Comparison of ENCODE assay signal across 9 cellular contexts in genomic region chr16:3131755-3132377, GRCh38. TPM values are rescaled to one million over a fixed set of nuclear protein-coding genes. Genes with fewer than 3 reads are reported as not detected.
DNase-seq lines count a peak whose midpoint lies in the region; ATAC-seq and TF ChIP-seq lines count a peak whose summit lies in the region.
"Had no signal": no experiment of that assay in that cellular context is flagged by ENCODE, and none has a peak within 500 bp of the region (broad histone marks: within the 10 kb centered on the region; RNA-seq: fewer than 3 reads in every experiment).

No MANE protein-coding gene starts in this region.

- TF ChIP-seq POLR2A in NB4 (IDR thresholded peaks at IDR 0.05; ENCODE audit: extremely low read depth, insufficient read length): no peak

- CTCF ChIA-PET in activated CD8-positive, alpha-beta T cell treated with anti-CD3 and anti-CD28 coated beads, Interleukin-2, amount 10 ng/mL, durations not matched to agents 7 days and 5 days (lab: Charles Lee): interaction anchor here (0.5 to 11.8 kb wide), 17 partner anchors 9 to 866 kb away, joined by 3 to 354 read pairs (median 6); partner anchors contain the start of genes IL32, ZNF263 and ZSCAN10

- H3K4me3 ChIP-seq in NB4 (ENCODE audit: low read depth, low read length): no peak overlapping the region

- POLR2A ChIA-PET in activated CD8-positive, alpha-beta T cell treated with anti-CD3 and anti-CD28 coated beads, Interleukin-2, amount 10 ng/mL, durations not matched to agents 7 days and 5 days (lab: Charles Lee): interaction anchor here (0.6 to 0.9 kb wide), 3 partner anchors 27 to 366 kb away, joined by 3 to 5 read pairs (median 3); no protein-coding TSS in a partner anchor

- peaks cover 11% of the 10 kb centered on the region for H3K4me1 ChIP-seq in foreskin keratinocyte

- H3K4me1 Mint-ChIP-seq in activated CD8-positive, alpha-beta T cell treated with anti-CD3 and anti-CD28 coated beads, Interleukin-2, amount 10 ng/mL, durations not matched to agents 7 days and 5 days (ENCODE audit: low read depth): peaks cover 54% of the 10 kb centered on the region

- DNase-seq in NCI-H2107 (lab: John Stamatoyannopoulos, UW) (peak; percentile 14), NCI-H2107 treated with DMSO at 0.1 percent for 48 hours (lab: John Stamatoyannopoulos, UW; ENCODE audit: unreplicated experiment) (no peak), NB4 (ENCODE audit: low read depth) (peak; percentile 67), foreskin keratinocyte (peak in 1 of 2 donors; percentile 9), dedifferentiated amniotic fluid mesenchymal stem cell (ENCODE audit: extremely low spot score) (no peak)
- peak; percentile 66 for DNase-seq in activated CD8-positive, alpha-beta T cell treated with anti-CD3 and anti-CD28 coated beads, Interleukin-2, amount 10 ng/mL, durations not matched to agents 7 days and 5 days
- peak; percentile 38 to 51 for DNase-seq in stimulated activated CD4-positive, alpha-beta T cell treated with anti-CD3 and anti-CD28 coated beads, Interleukin-4, amount 100 ng/mL, for 48 hours (ENCODE audit: low read depth in 2 of 2)

- peak overlapping the region; percentile 15 for H3K27ac Mint-ChIP-seq in activated CD8-positive, alpha-beta T cell treated with anti-CD3 and anti-CD28 coated beads, Interleukin-2, amount 10 ng/mL, durations not matched to agents 7 days and 5 days

- no peak overlapping the region for H3K4me3 Mint-ChIP-seq in activated CD8-positive, alpha-beta T cell treated with anti-CD3 and anti-CD28 coated beads, Interleukin-2, amount 10 ng/mL, durations not matched to agents 7 days and 5 days

- TF ChIP-seq CTCF in NB4 (IDR thresholded peaks at IDR 0.05; ENCODE audit: low read depth, low read length) (peak; percentile 80), foreskin keratinocyte (conservative IDR thresholded peaks at IDR 0.05) (peak; percentile 61)

- no peaks in the 10 kb centered on the region for H3K9me3 Mint-ChIP-seq in activated CD8-positive, alpha-beta T cell treated with anti-CD3 and anti-CD28 coated beads, Interleukin-2, amount 10 ng/mL, durations not matched to agents 7 days and 5 days (ENCODE audit: insufficient read depth)

- H3K27me3 Mint-ChIP-seq in activated CD8-positive, alpha-beta T cell treated with anti-CD3 and anti-CD28 coated beads, Interleukin-2, amount 10 ng/mL, durations not matched to agents 7 days and 5 days (ENCODE audit: low read depth): no peaks in the 10 kb centered on the region

- H3K27me3 ChIP-seq in foreskin keratinocyte: no peaks in the 10 kb centered on the region

- no peak for ATAC-seq in activated CD8-positive, alpha-beta T cell treated with anti-CD3 and anti-CD28 coated beads, Interleukin-2, amount 10 ng/mL, durations not matched to agents 7 days and 5 days
- ATAC-seq in foreskin keratinocyte (no peak), GM21390 (IDR thresholded peaks at IDR 0.05; ENCODE audit: unreplicated experiment) (no peak)

- no peak overlapping the region for H3K27ac ChIP-seq in foreskin keratinocyte

- H3K36me3 Mint-ChIP-seq in activated CD8-positive, alpha-beta T cell treated with anti-CD3 and anti-CD28 coated beads, Interleukin-2, amount 10 ng/mL, durations not matched to agents 7 days and 5 days (ENCODE audit: low read depth): peaks cover 37% of the 10 kb centered on the region

RNA-seq across cellular contexts. Expression of gene ZNF213, which starts 3.0 kb away (rescaled TPM):
- total RNA-seq in activated CD8-positive, alpha-beta T cell treated with anti-CD3 and anti-CD28 coated beads, Interleukin-2, amount 10 ng/mL, durations not matched to agents 7 days and 5 days: 10 to 100 TPM; 10.8 to 12.1 TPM
- total RNA-seq in foreskin keratinocyte: 4.4 and 5.4 TPM in 2 replicates
- 5.7 and 6.5 TPM in 2 replicates for polyA plus RNA-seq in foreskin keratinocyte

RNA-seq across cellular contexts. Expression of gene ZNF205, which starts 19.5 kb away (rescaled TPM):
- not detected for total RNA-seq in activated CD8-positive, alpha-beta T cell treated with anti-CD3 and anti-CD28 coated beads, Interleukin-2, amount 10 ng/mL, durations not matched to agents 7 days and 5 days
- 16.7 and 17.2 TPM in 2 replicates for total RNA-seq in foreskin keratinocyte
- polyA plus RNA-seq in foreskin keratinocyte: 17.0 and 19.1 TPM in 2 replicates

RNA-seq across cellular contexts. Expression of gene ZSCAN10, which starts 32.8 kb away (rescaled TPM):
- total RNA-seq in activated CD8-positive, alpha-beta T cell treated with anti-CD3 and anti-CD28 coated beads, Interleukin-2, amount 10 ng/mL, durations not matched to agents 7 days and 5 days: under 1 TPM; 0.23 to 0.26 TPM
- not detected in 2 replicates for total RNA-seq in foreskin keratinocyte
- polyA plus RNA-seq in foreskin keratinocyte: not detected in 2 replicates
- total RNA-seq: activated CD8-positive, alpha-beta memory T cell treated with anti-CD3 and anti-CD28 coated beads for 36 hours had no signal

RNA-seq across cellular contexts. Expression of gene OR1F1, which starts 56.1 kb away (rescaled TPM):
- total RNA-seq in activated CD8-positive, alpha-beta T cell treated with anti-CD3 and anti-CD28 coated beads, Interleukin-2, amount 10 ng/mL, durations not matched to agents 7 days and 5 days: not detected
- 0.25 and 0.44 TPM in 2 replicates for total RNA-seq in foreskin keratinocyte
- 0.07 TPM in 1 of 2 replicates, not detected in the other for polyA plus RNA-seq in foreskin keratinocyte
- total RNA-seq: activated CD8-positive, alpha-beta memory T cell treated with anti-CD3 and anti-CD28 coated beads for 36 hours had no signal

Comparison
In these comparisons a context has a peak if more than half of its experiments do, and no peak if none do; other contexts are left out.
1. DNase-seq: peak in NCI-H2107 (single experiment), NB4 (single experiment), activated CD8-positive, alpha-beta T cell treated with anti-CD3 and anti-CD28 coated beads, Interleukin-2, amount 10 ng/mL, durations not matched to agents 7 days and 5 days (single experiment) and stimulated activated CD4-positive, alpha-beta T cell treated with anti-CD3 and anti-CD28 coated beads, Interleukin-4, amount 100 ng/mL, for 48 hours (2 of 2); none in NCI-H2107 treated with DMSO at 0.1 percent for 48 hours (single experiment) and dedifferentiated amniotic fluid mesenchymal stem cell (single experiment).
2. RNA of gene ZNF205, which starts 19.5 kb away (total RNA-seq): 16.7 to 17.2 TPM in foreskin keratinocyte; not detected in activated CD8-positive, alpha-beta T cell treated with anti-CD3 and anti-CD28 coated beads, Interleukin-2, amount 10 ng/mL, durations not matched to agents 7 days and 5 days; every median in the first group is over 10 times any median in the second.